ENCODE assay signal across 12 cellular contexts in genomic region chr1:55287732-55288131, GRCh38.
DNase-seq lines count a peak whose midpoint lies in the region; ATAC-seq and TF ChIP-seq lines count a peak whose summit lies in the region.
"Had no signal": no experiment of that assay in that cellular context is flagged by ENCODE, and none has a peak within 500 bp of the region (broad histone marks: within the 10 kb centered on the region; RNA-seq: fewer than 3 reads in every experiment).

No MANE protein-coding gene starts in this region.

- H3K27me3 ChIP-seq in upper lobe of left lung (no peaks in the 10 kb centered on the region), suprapubic skin (no peaks in the 10 kb centered on the region)
- H3K27me3 ChIP-seq: colonic mucosa had no signal

- 88 to 93% methylated on average over 9 of the region's 9 CpGs for WGBS in upper lobe of left lung, 2 donors
- 91% methylated on average over 9 of the region's 9 CpGs for WGBS in suprapubic skin

- H3K36me3 ChIP-seq in upper lobe of left lung (no peaks in the 10 kb centered on the region), suprapubic skin (no peaks in the 10 kb centered on the region)
- H3K36me3 ChIP-seq: colonic mucosa had no signal

- H3K27ac ChIP-seq in upper lobe of left lung (no peak overlapping the region), suprapubic skin (no peak overlapping the region)
- H3K27ac ChIP-seq: colonic mucosa, GM23248 had no signal

- H3K4me1 ChIP-seq in upper lobe of left lung: no peaks in the 10 kb centered on the region
- H3K4me1 ChIP-seq in suprapubic skin: peaks cover 9% of the 10 kb centered on the region
- H3K4me1 ChIP-seq: colonic mucosa had no signal

- H3K9me3 ChIP-seq in upper lobe of left lung (no peaks in the 10 kb centered on the region), suprapubic skin (no peaks in the 10 kb centered on the region)
- H3K9me3 ChIP-seq: colonic mucosa had no signal

- no peak for TF ChIP-seq EP300 in upper lobe of left lung (IDR thresholded peaks at IDR 0.05)
- TF ChIP-seq EP300 in suprapubic skin (IDR thresholded peaks at IDR 0.05): no peak

- peak; percentile 6 for DNase-seq in amniotic epithelial cell (ENCODE audit: low read depth)
- no peak for DNase-seq in upper lobe of left lung
- DNase-seq in GM20000 (ENCODE audit: low spot score): no peak
- DNase-seq in suprapubic skin (ENCODE audit: low spot score in 2 of 2): no peak
- DNase-seq in GM13976 (ENCODE audit: low spot score): no peak
- DNase-seq: Calu3, colonic mucosa, SHP77 had no signal

- no peak overlapping the region for H3K4me3 ChIP-seq in upper lobe of left lung
- H3K4me3 ChIP-seq in suprapubic skin: no peak overlapping the region
- H3K4me3 ChIP-seq: colonic mucosa, GM23248 had no signal

- TF ChIP-seq POLR2A in upper lobe of left lung (IDR thresholded peaks at IDR 0.05) (no peak), suprapubic skin (IDR thresholded peaks at IDR 0.05) (no peak)

- in situ Hi-C loops in GM13976 (cut with MboI; ENCODE audit: low sequenced_read_pairs, unreplicated experiment): loop anchor here (10.0 to 25.0 kb wide), 2 partner anchors 47 to 1300 kb away; partner anchors contain the start of gene PLPP3

- ATAC-seq in GM18498 (IDR thresholded peaks at IDR 0.05; ENCODE audit: unreplicated experiment): peak; percentile 45
- peak; percentile 15 for ATAC-seq in GM19463 (IDR thresholded peaks at IDR 0.05; ENCODE audit: unreplicated experiment)
- peak; percentile 38 for ATAC-seq in HG03066 (IDR thresholded peaks at IDR 0.05; ENCODE audit: low read depth, unreplicated experiment)
- ATAC-seq in upper lobe of left lung (ENCODE audit: low FRiP score in 2 of 2): no peak

- TF ChIP-seq CTCF in upper lobe of left lung (IDR thresholded peaks at IDR 0.05): no peak
- no peak for TF ChIP-seq CTCF in GM20000 (IDR thresholded peaks at IDR 0.05; ENCODE audit: extremely low read depth, missing control alignments)
- no peak for TF ChIP-seq CTCF in suprapubic skin (IDR thresholded peaks at IDR 0.05)
- no peak for TF ChIP-seq CTCF in GM13976 (IDR thresholded peaks at IDR 0.05; ENCODE audit: borderline replicate concordance, control extremely low read depth, extremely low read depth, insufficient read depth, missing control alignments)

Comparison
In these comparisons a context has a peak if more than half of its experiments do, and no peak if none do; other contexts are left out.
1. ATAC-seq: peak in GM18498 (single experiment), GM19463 (single experiment) and HG03066 (single experiment); none in upper lobe of left lung (0 of 2).